ENCODE assay signal across 11 cellular contexts in the genomic region with DNA sequence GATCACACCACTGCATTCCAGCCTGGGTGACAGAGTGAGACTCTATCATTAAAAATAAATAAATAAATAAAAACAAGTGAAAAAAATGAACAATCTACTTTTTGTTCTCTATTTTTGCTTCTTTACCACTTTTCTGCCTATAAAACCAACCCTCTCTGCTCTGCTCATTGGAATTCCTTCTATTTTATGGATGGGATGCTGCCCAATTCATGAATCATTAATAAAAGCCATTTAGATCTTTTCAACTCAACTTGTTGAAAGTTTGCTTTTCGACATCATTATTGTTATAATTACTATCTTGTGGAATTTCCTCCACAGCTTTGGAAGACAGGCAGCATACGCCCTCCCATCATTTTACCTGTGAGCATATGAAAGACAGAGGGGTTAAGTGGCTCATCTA.
"Had no signal": no experiment of that assay in that cellular context is flagged by ENCODE, and none has a peak within 500 bp of the region (broad histone marks: within the 10 kb centered on the region; RNA-seq: fewer than 3 reads in every experiment).

No MANE protein-coding gene starts in this region.

- H3K9me3 ChIP-seq: HAP-1 had no signal

- DNase-seq: GM23248, GOT3, H7, H9, HCEC 1CT, HFFc6 had no signal

- H3K4me1 ChIP-seq: HAP-1 had no signal

- H3K4me3 Mint-ChIP-seq: GM23338, H9, HFFc6 had no signal

- H3K9me3 Mint-ChIP-seq: GM23338, HFFc6 had no signal

- ATAC-seq: GM23338, HCT116 had no signal

- H3K4me1 Mint-ChIP-seq: GM23338, H9 had no signal

- FAIRE-seq: H1, H54 had no signal

- H3K27ac Mint-ChIP-seq: GM23338, H9, HFFc6 had no signal

- H3K27ac ChIP-seq: GM23248 had no signal

- H3K4me2 ChIP-seq: GM23338 had no signal

- H3K36me3 ChIP-seq: HAP-1 had no signal

- H2AFZ ChIP-seq: GM23248, GM23338 had no signal

- H3K9ac ChIP-seq: GM23248 had no signal

- H3K4me3 ChIP-seq: GM23248, GM23338, HAP-1 had no signal
